Comparison of ENCODE assay signal across 22 cellular contexts in genomic region chr15:90459368-90459767, GRCh38.
DNase-seq lines count a peak whose midpoint lies in the region; ATAC-seq and TF ChIP-seq lines count a peak whose summit lies in the region.
"Had no signal": no experiment of that assay in that cellular context is flagged by ENCODE, and none has a peak within 500 bp of the region (broad histone marks: within the 10 kb centered on the region; RNA-seq: fewer than 3 reads in every experiment).

No MANE protein-coding gene starts in this region.

- H3K27me3 ChIP-seq in lower lobe of right lung (ENCODE audit: low read depth) = no peaks in the 10 kb centered on the region
- H3K27me3 ChIP-seq: transverse colon had no signal

- ATAC-seq in activated CD8-positive, alpha-beta T cell treated with anti-CD3 and anti-CD28 coated beads, Interleukin-2, amount 10 ng/mL, durations not matched to agents 7 days and 5 days = no peak
- ATAC-seq in activated CD8-positive, alpha-beta T cell treated with anti-CD3 and anti-CD28 coated beads for 36 hours = no peak
- ATAC-seq in lower lobe of right lung = no peak
- ATAC-seq: CD8-positive, alpha-beta T cell had no signal

- peak overlapping the region; percentile 25 for H3K27ac Mint-ChIP-seq in activated CD8-positive, alpha-beta T cell treated with anti-CD3 and anti-CD28 coated beads, Interleukin-2, amount 10 ng/mL, durations not matched to agents 7 days and 5 days
- no peak overlapping the region for H3K27ac Mint-ChIP-seq in activated CD8-positive, alpha-beta T cell treated with anti-CD3 and anti-CD28 coated beads for 36 hours
- H3K27ac Mint-ChIP-seq: activated naive CD8-positive, alpha-beta T cell treated with anti-CD3 and anti-CD28 coated beads for 36 hours had no signal

- peak overlapping the region; percentile 0 for H3K27ac ChIP-seq in lower lobe of right lung
- H3K27ac ChIP-seq in substantia nigra (ENCODE audit: low read depth, low read length, poor library complexity, severe bottlenecking) = peak overlapping the region; percentile 99
- H3K27ac ChIP-seq: transverse colon had no signal

- peaks cover 96% of the 10 kb centered on the region for H3K36me3 ChIP-seq in lower lobe of right lung

- H3K27me3 Mint-ChIP-seq in activated CD8-positive, alpha-beta T cell treated with anti-CD3 and anti-CD28 coated beads, Interleukin-2, amount 10 ng/mL, durations not matched to agents 7 days and 5 days (ENCODE audit: low read depth) = no peaks in the 10 kb centered on the region
- no peaks in the 10 kb centered on the region for H3K27me3 Mint-ChIP-seq in activated CD8-positive, alpha-beta T cell treated with anti-CD3 and anti-CD28 coated beads for 36 hours
- H3K27me3 Mint-ChIP-seq: activated naive CD8-positive, alpha-beta T cell treated with anti-CD3 and anti-CD28 coated beads for 36 hours; naive B cell had no signal

- CTCF ChIA-PET in activated CD8-positive, alpha-beta T cell treated with anti-CD3 and anti-CD28 coated beads, Interleukin-2, amount 10 ng/mL, durations not matched to agents 7 days and 5 days (lab: Charles Lee) = interaction anchor here (1.0 to 2.8 kb wide), 6 partner anchors 10 to 140 kb away, joined by 3 to 11 read pairs (median 4); no protein-coding TSS in a partner anchor
- CTCF ChIA-PET in activated CD8-positive, alpha-beta T cell treated with anti-CD3 and anti-CD28 coated beads for 36 hours (lab: Charles Lee) = interaction anchor here (1.5 to 2.1 kb wide), 3 partner anchors 19 to 140 kb away, joined by 3 to 13 read pairs (median 6); no protein-coding TSS in a partner anchor

- H3K4me3 Mint-ChIP-seq in activated CD8-positive, alpha-beta T cell treated with anti-CD3 and anti-CD28 coated beads, Interleukin-2, amount 10 ng/mL, durations not matched to agents 7 days and 5 days = no peak overlapping the region
- H3K4me3 Mint-ChIP-seq in activated CD8-positive, alpha-beta T cell treated with anti-CD3 and anti-CD28 coated beads for 36 hours = no peak overlapping the region
- H3K4me3 Mint-ChIP-seq: activated naive CD8-positive, alpha-beta T cell treated with anti-CD3 and anti-CD28 coated beads for 36 hours; CD8-positive, alpha-beta T cell; naive B cell had no signal

- no peaks in the 10 kb centered on the region for H3K9me3 ChIP-seq in lower lobe of right lung
- H3K9me3 ChIP-seq: transverse colon had no signal

- H3K4me3 ChIP-seq in lower lobe of right lung = no peak overlapping the region
- H3K4me3 ChIP-seq: transverse colon had no signal

- H3K4me1 Mint-ChIP-seq in activated CD8-positive, alpha-beta T cell treated with anti-CD3 and anti-CD28 coated beads, Interleukin-2, amount 10 ng/mL, durations not matched to agents 7 days and 5 days (ENCODE audit: low read depth) = peaks cover 2% of the 10 kb centered on the region
- H3K4me1 Mint-ChIP-seq in activated CD8-positive, alpha-beta T cell treated with anti-CD3 and anti-CD28 coated beads for 36 hours (ENCODE audit: low read depth) = peaks cover 13% of the 10 kb centered on the region

- DNase-seq in activated CD8-positive, alpha-beta T cell treated with anti-CD3 and anti-CD28 coated beads, Interleukin-2, amount 10 ng/mL, durations not matched to agents 7 days and 5 days = no peak
- DNase-seq in activated CD8-positive, alpha-beta T cell treated with anti-CD3 and anti-CD28 coated beads for 36 hours = no peak
- DNase-seq in dermis blood vessel endothelial cell = peak; percentile 85
- DNase-seq in lower lobe of right lung = no peak
- DNase-seq in substantia nigra (lab: John Stamatoyannopoulos, UW) = no peak
- no peak for DNase-seq in stimulated activated CD4-positive, alpha-beta T cell treated with anti-CD3 and anti-CD28 coated beads, Interleukin-15, amount 100 ng/mL, for 24 hours
- DNase-seq in SKM-1 (lab: John Stamatoyannopoulos, UW; ENCODE audit: unreplicated experiment) = no peak
- DNase-seq in HCEC 1CT = no peak
- DNase-seq: activated CD4-positive, CD25-positive, alpha-beta regulatory T cell treated with anti-CD3 and anti-CD28 coated beads, Interleukin-2, amount 50 U/mL, for 72 hours; activated naive CD8-positive, alpha-beta T cell treated with anti-CD3 and anti-CD28 coated beads for 36 hours; CD8-positive, alpha-beta T cell; cerebellar nuclear complex; erythroblast; head of caudate nucleus; Kasumi-1; kidney glomerular epithelial cell; naive B cell; NCI-H1436; NCI-H2227 treated with DMSO at 0.1 percent for 48 hours; retina; stimulated activated CD4-positive, alpha-beta T cell treated with anti-CD3 and anti-CD28 coated beads, Interleukin-2, amount 100 ng/mL, for 24 hours; transverse colon had no signal

- no peak for TF ChIP-seq CTCF in activated CD8-positive, alpha-beta T cell treated with anti-CD3 and anti-CD28 coated beads for 36 hours (IDR thresholded peaks at IDR 0.05)
- TF ChIP-seq CTCF in lower lobe of right lung (IDR thresholded peaks at IDR 0.05) = no peak

- POLR2A ChIA-PET in activated CD8-positive, alpha-beta T cell treated with anti-CD3 and anti-CD28 coated beads, Interleukin-2, amount 10 ng/mL, durations not matched to agents 7 days and 5 days (lab: Charles Lee) = no interaction called here
- POLR2A ChIA-PET in activated CD8-positive, alpha-beta T cell treated with anti-CD3 and anti-CD28 coated beads for 36 hours (lab: Charles Lee) = no interaction called here

- intact Hi-C loops in activated CD8-positive, alpha-beta T cell treated with anti-CD3 and anti-CD28 coated beads for 36 hours (cut with micrococcal nuclease) = no loop called here
- intact Hi-C loops in lower lobe of right lung (cut with DNase I) = no loop called here

- peaks cover 81% of the 10 kb centered on the region for H3K36me3 Mint-ChIP-seq in activated CD8-positive, alpha-beta T cell treated with anti-CD3 and anti-CD28 coated beads, Interleukin-2, amount 10 ng/mL, durations not matched to agents 7 days and 5 days (ENCODE audit: low read depth)
- H3K36me3 Mint-ChIP-seq in activated CD8-positive, alpha-beta T cell treated with anti-CD3 and anti-CD28 coated beads for 36 hours (ENCODE audit: low read depth) = peaks cover 48% of the 10 kb centered on the region

- peaks cover 20% of the 10 kb centered on the region for H3K4me1 ChIP-seq in lower lobe of right lung

- H3K9me3 Mint-ChIP-seq in activated CD8-positive, alpha-beta T cell treated with anti-CD3 and anti-CD28 coated beads, Interleukin-2, amount 10 ng/mL, durations not matched to agents 7 days and 5 days (ENCODE audit: insufficient read depth) = no peaks in the 10 kb centered on the region
- H3K9me3 Mint-ChIP-seq in activated CD8-positive, alpha-beta T cell treated with anti-CD3 and anti-CD28 coated beads for 36 hours = no peaks in the 10 kb centered on the region
- H3K9me3 Mint-ChIP-seq: activated naive CD8-positive, alpha-beta T cell treated with anti-CD3 and anti-CD28 coated beads for 36 hours; CD8-positive, alpha-beta T cell; naive B cell had no signal
